Comparison of ENCODE assay signal across 30 cellular contexts in genomic region chr10:115945696-115946445, GRCh38.
DNase-seq lines count a peak whose midpoint lies in the region; ATAC-seq and TF ChIP-seq lines count a peak whose summit lies in the region.
"Had no signal": no experiment of that assay in that cellular context is flagged by ENCODE, and none has a peak within 500 bp of the region (broad histone marks: within the 10 kb centered on the region; RNA-seq: fewer than 3 reads in every experiment).

No MANE protein-coding gene starts in this region.

- CTCF ChIA-PET in RWPE1 (lab: Yijun Ruan, JAX), result interaction anchor here (0.5 to 1.2 kb wide), 3 partner anchors 18 to 216 kb away, joined by 3 to 4 read pairs (median 4); no protein-coding TSS in a partner anchor

- peaks cover 21% of the 10 kb centered on the region for H3K4me1 Mint-ChIP-seq in nephron progenitor cell

- in situ Hi-C loops in ACHN (cut with HindIII; ENCODE audit: low pct_ligation_motif_present, low pct_unique_long_range_greater_than_20kb, low sequenced_read_pairs), result no loop called here

- no peak for TF ChIP-seq CTCF in nephron progenitor cell (IDR thresholded peaks at IDR 0.05)
- TF ChIP-seq CTCF in RWPE1 (conservative IDR thresholded peaks at IDR 0.05; ENCODE audit: low read depth), result no peak

- H3K9me3 Mint-ChIP-seq in nephron progenitor cell, result no peaks in the 10 kb centered on the region
- H3K9me3 Mint-ChIP-seq: activated T-helper 1 cell treated with anti-CD3 and anti-CD28 coated beads, Interleukin-12 subunit alpha, Interleukin-12 subunit beta, Interleukin-2, Interleukin-4 antibody, amounts not matched to agents 30 ng/mL and 10 ng/mL and 1 ng/mL, durations not matched to agents 14 hours and 24 hours and 36 hours; GM23338; natural killer cell treated with Interleukin-12 subunit alpha and Interleukin-12 subunit beta and Interleukin-15 and Interleukin-18, amount 100 ng/mL, for 72 hours; T-helper 1 cell treated with Interleukin-12 subunit alpha and Interleukin-12 subunit beta and Interleukin-4 antibody, amounts not matched to agents 30 μg/mL and 1 μg/mL, for 36 hours had no signal

- peak overlapping the region; percentile 5 for H3K27ac Mint-ChIP-seq in nephron progenitor cell
- H3K27ac Mint-ChIP-seq: activated T-helper 1 cell treated with anti-CD3 and anti-CD28 coated beads, Interleukin-12 subunit alpha, Interleukin-12 subunit beta, Interleukin-2, Interleukin-4 antibody, amounts not matched to agents 30 ng/mL and 10 ng/mL and 1 ng/mL, durations not matched to agents 14 hours and 24 hours and 36 hours; GM23338; natural killer cell treated with Interleukin-12 subunit alpha and Interleukin-12 subunit beta and Interleukin-15 and Interleukin-18, amount 100 ng/mL, for 72 hours; T-helper 1 cell treated with Interleukin-12 subunit alpha and Interleukin-12 subunit beta and Interleukin-4 antibody, amounts not matched to agents 30 μg/mL and 1 μg/mL, for 36 hours had no signal

- H3K27ac ChIP-seq in RWPE1, result no peak overlapping the region
- H3K27ac ChIP-seq: BLaER1, dorsolateral prefrontal cortex, esophagus muscularis mucosa, lower lobe of right lung, ovary, skin epidermis, upper lobe of right lung had no signal

- DNase-seq in ACHN (peak; percentile 36), HCEC 1CT (peak; percentile 39), amniotic epithelial cell (ENCODE audit: low read depth) (peak; percentile 25), nephron progenitor cell (no peak), RWPE1 (ENCODE audit: low spot score) (no peak), T-helper 2 cell (no peak)
- DNase-seq: activated naive CD4-positive, alpha-beta T cell treated with Interleukin-2 at 50 U/mL for 16 hours; brain microvascular endothelial cell; DMS153; dorsolateral prefrontal cortex; foreskin fibroblast; KG1; lower lobe of right lung; NCI-H2029; NCI-H524 treated with DMSO at 0.1 percent for 48 hours; NK-92 treated with Interleukin-12 subunit alpha and Interleukin-12 subunit beta, amount 100 ng/mL, for 24 hours; ovary; stimulated activated naive CD8-positive, alpha-beta T cell treated with anti-CD3 and anti-CD28 coated beads, Interleukin-15, Interleukin-2, amounts not matched to agents 100 U/mL and 50 U/mL, for 24 hours; upper lobe of right lung had no signal

- H3K36me3 Mint-ChIP-seq in nephron progenitor cell (ENCODE audit: low read depth), result no peaks in the 10 kb centered on the region
- H3K36me3 Mint-ChIP-seq: natural killer cell treated with Interleukin-12 subunit alpha and Interleukin-12 subunit beta and Interleukin-15 and Interleukin-18, amount 100 ng/mL, for 72 hours had no signal

- POLR2A ChIA-PET in RWPE1 (lab: Yijun Ruan, JAX; ENCODE audit: low non-redundant PET), result no interaction called here

- ATAC-seq in GM19455 (IDR thresholded peaks at IDR 0.05; ENCODE audit: unreplicated experiment) (no peak), HG03108 (IDR thresholded peaks at IDR 0.05; ENCODE audit: unreplicated experiment) (no peak)
- ATAC-seq: GM23338; lower lobe of right lung; natural killer cell treated with Interleukin-12 subunit alpha and Interleukin-12 subunit beta and Interleukin-15 and Interleukin-18, amount 100 ng/mL, for 72 hours; Right ventricle myocardium inferior; SK-N-SH treated with all-trans-retinoic acid at 6 μM for 48 hours; stimulated activated naive CD8-positive, alpha-beta T cell treated with anti-CD3 and anti-CD28 coated beads, Interleukin-15, Interleukin-2, amounts not matched to agents 100 U/mL and 50 U/mL, for 24 hours; upper lobe of right lung had no signal

- H3K27me3 Mint-ChIP-seq in nephron progenitor cell (ENCODE audit: low read depth, poor library complexity), result no peaks in the 10 kb centered on the region
- H3K27me3 Mint-ChIP-seq: natural killer cell treated with Interleukin-12 subunit alpha and Interleukin-12 subunit beta and Interleukin-15 and Interleukin-18, amount 100 ng/mL, for 72 hours had no signal

- no peak overlapping the region for H3K4me3 Mint-ChIP-seq in nephron progenitor cell
- H3K4me3 Mint-ChIP-seq: activated T-helper 1 cell treated with anti-CD3 and anti-CD28 coated beads, Interleukin-12 subunit alpha, Interleukin-12 subunit beta, Interleukin-2, Interleukin-4 antibody, amounts not matched to agents 30 ng/mL and 10 ng/mL and 1 ng/mL, durations not matched to agents 14 hours and 24 hours and 36 hours; GM23338; natural killer cell treated with Interleukin-12 subunit alpha and Interleukin-12 subunit beta and Interleukin-15 and Interleukin-18, amount 100 ng/mL, for 72 hours; T-helper 1 cell treated with Interleukin-12 subunit alpha and Interleukin-12 subunit beta and Interleukin-4 antibody, amounts not matched to agents 30 μg/mL and 1 μg/mL, for 36 hours had no signal

Comparison
In these comparisons a context has a peak if more than half of its experiments do, and no peak if none do; other contexts are left out.
1. DNase-seq: peak in ACHN (single experiment), HCEC 1CT (single experiment) and amniotic epithelial cell (single experiment); none in nephron progenitor cell (single experiment), RWPE1 (single experiment) and T-helper 2 cell (0 of 5).